8 cellular contexts compared by ENCODE assay signal in genomic region chr14:49863483-49864262, GRCh38. TPM values are rescaled to one million over a fixed set of nuclear protein-coding genes. Genes with fewer than 3 reads are reported as not detected.
A peak's percentile ranks its signal among the peaks of the same experiment; 100 is the strongest.
DNase-seq lines count a peak whose midpoint lies in the region; ATAC-seq and TF ChIP-seq lines count a peak whose summit lies in the region.

No MANE protein-coding gene starts in this region.

- no peak for TF ChIP-seq POLR2A in ovary (IDR thresholded peaks at IDR 0.05)

- H3K9me2 ChIP-seq in MM.1S (replicated peaks; ENCODE audit: insufficient read depth, low read length), result no peaks in the 10 kb centered on the region

- peak; percentile 21 for DNase-seq in EH (ENCODE audit: low read depth)
- DNase-seq in MM.1S, result no peak
- DNase-seq in ovary, result peak in 3 of 5 donors; percentile 28 to 38 (median 33)
- no peak for DNase-seq in medulla oblongata (ENCODE audit: extremely low spot score)
- no peak for DNase-seq in stimulated activated CD4-positive, alpha-beta T cell treated with anti-CD3 and anti-CD28 coated beads, Interleukin-2, amount 100 ng/mL, for 24 hours
- no peak for DNase-seq in stimulated activated CD4-positive, alpha-beta T cell treated with anti-CD3 and anti-CD28 coated beads, Interleukin-4, amount 100 ng/mL, for 4 hours

- H3K4me1 ChIP-seq in MM.1S (ENCODE audit: low read length) (peaks cover 9% of the 10 kb centered on the region; the same call in 1 of the 2 replicates), ectodermal cell (ENCODE audit: control insufficient read depth, insufficient read depth, low read length) (no peaks in the 10 kb centered on the region), ovary (ENCODE audit: insufficient read depth) (peaks cover 2% of the 10 kb centered on the region)

- H3K4me3 ChIP-seq in MM.1S (ENCODE audit: low read length) (peak overlapping the region; percentile 85), ectodermal cell (ENCODE audit: insufficient read depth, low read depth, low read length) (peak overlapping the region; percentile 92), ovary (peak overlapping the region; percentile 54)

- WGBS in ectodermal cell, 2 experiments, result 31% methylated on average over 9 of the region's 9 CpGs
- 10 to 13% (median 11%) methylated on average over 9 of the region's 9 CpGs for WGBS in ovary, 3 donors

- H3K27ac ChIP-seq in MM.1S (ENCODE audit: low read length) (peak overlapping the region; percentile 93), ectodermal cell (ENCODE audit: insufficient read depth, low read depth, low read length, poor library complexity, severe bottlenecking) (no peak overlapping the region), ovary (peak overlapping the region; percentile 90 to 95)

- H3K36me3 ChIP-seq in MM.1S (replicated peaks; ENCODE audit: insufficient read depth, low read length) (no peaks in the 10 kb centered on the region), ectodermal cell (ENCODE audit: control insufficient read depth, insufficient read depth, low read length) (no peaks in the 10 kb centered on the region), ovary (no peaks in the 10 kb centered on the region)

- TF ChIP-seq EP300 in ovary (IDR thresholded peaks at IDR 0.05), result no peak

- no peak for TF ChIP-seq CTCF in MM.1S (IDR thresholded peaks at IDR 0.05; ENCODE audit: low read length)
- TF ChIP-seq CTCF in ovary (IDR thresholded peaks at IDR 0.05), result no peak

- no peak for ATAC-seq in GM21737 (IDR thresholded peaks at IDR 0.05; ENCODE audit: unreplicated experiment)

- intact Hi-C loops in ovary (cut with DNase I), result loop anchor here in 2 of 4 donors (10.0 kb wide), 1 partner anchor 241 kb away; no protein-coding TSS in a partner anchor

- no peaks in the 10 kb centered on the region for H3K9me3 ChIP-seq in MM.1S (replicated peaks; ENCODE audit: insufficient read depth, low read length)
- H3K9me3 ChIP-seq in ectodermal cell (ENCODE audit: control insufficient read depth, low read length), result no peaks in the 10 kb centered on the region
- no peaks in the 10 kb centered on the region for H3K9me3 ChIP-seq in ovary

- 0 out of 2 replicates have a peak overlapping the region, but pooled peaks have one; percentile 67 for H2AFZ ChIP-seq in MM.1S (ENCODE audit: low read length)

- peaks cover 19% of the 10 kb centered on the region for H3F3A ChIP-seq in MM.1S (ENCODE audit: insufficient read depth, low read length)

- no peaks in the 10 kb centered on the region for H4K20me1 ChIP-seq in MM.1S (ENCODE audit: insufficient read depth, low read length)

- H3K79me2 ChIP-seq in MM.1S (ENCODE audit: low read length), result no peaks in the 10 kb centered on the region

- peak overlapping the region; percentile 92 for H3K9ac ChIP-seq in MM.1S (ENCODE audit: low read length)

- peak overlapping the region; percentile 70 for H3K4me2 ChIP-seq in MM.1S (ENCODE audit: low read depth, low read length)

- H3K27me3 ChIP-seq in MM.1S (replicated peaks; ENCODE audit: insufficient read depth, low read length) (no peaks in the 10 kb centered on the region), ectodermal cell (ENCODE audit: control insufficient read depth, insufficient read depth, low read length, poor library complexity, severe bottlenecking) (peaks cover 4% of the 10 kb centered on the region), ovary (no peaks in the 10 kb centered on the region)

RNA-seq across cellular contexts. Expression of gene NEMF, which starts 11.1 kb away (rescaled TPM):
- 56.0 TPM for polyA plus RNA-seq in ectodermal cell (2013, experiment 1 of 4)
- polyA plus RNA-seq in ectodermal cell (2013, experiment 2 of 4), result 58.8 TPM
- polyA plus RNA-seq in ectodermal cell (2013, experiment 3 of 4), result 48.3 TPM
- polyA plus RNA-seq in ectodermal cell (2013, experiment 4 of 4), result 55.5 TPM
- total RNA-seq in ovary, result 10 to 100 TPM; 46.9 to 98.9 (median 72.1) TPM
- 10 to 100 TPM; 20.9 to 46.2 TPM for polyA plus RNA-seq in ovary

RNA-seq across cellular contexts. Expression of gene ARF6, which starts 29.2 kb away (rescaled TPM):
- 58.3 TPM for polyA plus RNA-seq in ectodermal cell (2013, experiment 1 of 4)
- polyA plus RNA-seq in ectodermal cell (2013, experiment 2 of 4), result 62.3 TPM
- 43.1 TPM for polyA plus RNA-seq in ectodermal cell (2013, experiment 3 of 4)
- polyA plus RNA-seq in ectodermal cell (2013, experiment 4 of 4), result 42.4 TPM
- 10 to 100 TPM; 19.8 to 39.7 (median 34.9) TPM for total RNA-seq in ovary
- 10 to 100 TPM; 20.3 to 34.1 TPM for polyA plus RNA-seq in ovary

Comparison
In these comparisons a context has a peak if more than half of its experiments do, and no peak if none do; other contexts are left out.
1. DNase-seq: peak in EH (single experiment) and ovary (3 of 5); none in MM.1S (single experiment), medulla oblongata (single experiment), stimulated activated CD4-positive, alpha-beta T cell treated with anti-CD3 and anti-CD28 coated beads, Interleukin-2, amount 100 ng/mL, for 24 hours (0 of 2) and stimulated activated CD4-positive, alpha-beta T cell treated with anti-CD3 and anti-CD28 coated beads, Interleukin-4, amount 100 ng/mL, for 4 hours (0 of 2).
2. Peak in every context shown above with its lines, with median percentiles within 50 percentile points of each other: H3K4me3 ChIP-seq.